Comparison of ENCODE assay signal across 8 cellular contexts in genomic region chr3:108100906-108101305, GRCh38. TPM values are rescaled to one million over a fixed set of nuclear protein-coding genes. Genes with fewer than 3 reads are reported as not detected.
A peak's percentile ranks its signal among the peaks of the same experiment; 100 is the strongest.
DNase-seq lines count a peak whose midpoint lies in the region; ATAC-seq and TF ChIP-seq lines count a peak whose summit lies in the region.

No MANE protein-coding gene starts in this region.

- H3K4me1 ChIP-seq in DOHH2 (ENCODE audit: control insufficient read depth, low read length) (peaks cover 35% of the 10 kb centered on the region), prostate gland (replicated peaks) (no peaks in the 10 kb centered on the region)

- no peaks in the 10 kb centered on the region for H4K20me1 ChIP-seq in DOHH2 (ENCODE audit: control insufficient read depth, insufficient read depth, low read depth, low read length)

- TF ChIP-seq CTCF in DOHH2 (IDR thresholded peaks at IDR 0.05; ENCODE audit: low read depth, low read length, poor library complexity, severe bottlenecking) (no peak), prostate gland (IDR thresholded peaks at IDR 0.05) (no peak)

- peak overlapping the region; percentile 51 for H3K4me2 ChIP-seq in DOHH2 (ENCODE audit: low read length)

- H3K9me3 ChIP-seq in DOHH2 (ENCODE audit: control insufficient read depth, insufficient read depth, low read length) (no peaks in the 10 kb centered on the region), prostate gland (no peaks in the 10 kb centered on the region)

- no peaks in the 10 kb centered on the region for H3K27me3 Mint-ChIP-seq in activated T-cell treated with anti-CD3 and anti-CD28 coated beads, Interleukin-2, amount 50 U/mL, for 24 hours

- peak overlapping the region; percentile 82 for H3K27ac Mint-ChIP-seq in activated T-cell treated with anti-CD3 and anti-CD28 coated beads, Interleukin-2, amount 50 U/mL, for 24 hours

- intact Hi-C loops in prostate gland (cut with DNase I), result no loop called here

- H3F3A ChIP-seq in DOHH2 (ENCODE audit: control insufficient read depth, insufficient read depth), result 0 out of 2 replicates have a peak, but pooled peaks cover 3% of the 10 kb centered on the region

- peak overlapping the region; percentile 15 for H3K4me3 ChIP-seq in DOHH2 (ENCODE audit: low read length)
- no peak overlapping the region for H3K4me3 ChIP-seq in prostate gland

- H3K79me2 ChIP-seq in DOHH2 (ENCODE audit: control insufficient read depth, low read length), result no peaks in the 10 kb centered on the region

- no peak for TF ChIP-seq POLR2A in prostate gland (IDR thresholded peaks at IDR 0.05)

- H3K9me3 Mint-ChIP-seq in activated T-cell treated with anti-CD3 and anti-CD28 coated beads, Interleukin-2, amount 50 U/mL, for 24 hours, result no peaks in the 10 kb centered on the region

- H3K27me3 ChIP-seq in DOHH2 (ENCODE audit: control insufficient read depth, low read length), result no peaks in the 10 kb centered on the region
- no peaks in the 10 kb centered on the region for H3K27me3 ChIP-seq in prostate gland (replicated peaks; ENCODE audit: insufficient read depth)

- 64% methylated on average over 2 of the region's 2 CpGs for WGBS in prostate gland

- H3K36me3 ChIP-seq in DOHH2 (ENCODE audit: control insufficient read depth, low read length) (no peaks in the 10 kb centered on the region), prostate gland (no peaks in the 10 kb centered on the region)

- H3K4me3 Mint-ChIP-seq in activated T-cell treated with anti-CD3 and anti-CD28 coated beads, Interleukin-2, amount 50 U/mL, for 24 hours, result peak overlapping the region; percentile 29

- no peaks in the 10 kb centered on the region for H3K36me3 Mint-ChIP-seq in activated T-cell treated with anti-CD3 and anti-CD28 coated beads, Interleukin-2, amount 50 U/mL, for 24 hours (ENCODE audit: low read depth)

- H3K9me2 ChIP-seq in DOHH2 (replicated peaks; ENCODE audit: control insufficient read depth, low read length), result no peaks in the 10 kb centered on the region

- ATAC-seq in GM19468 (IDR thresholded peaks at IDR 0.05; ENCODE audit: extremely low read depth, unreplicated experiment) (peak; percentile 93), HG03460 (IDR thresholded peaks at IDR 0.05; ENCODE audit: unreplicated experiment) (peak; percentile 85)

- H3K4me1 Mint-ChIP-seq in activated T-cell treated with anti-CD3 and anti-CD28 coated beads, Interleukin-2, amount 50 U/mL, for 24 hours (ENCODE audit: low read depth), result peaks cover 62% of the 10 kb centered on the region

- no peak for DNase-seq in activated T-cell treated with anti-CD3 and anti-CD28 coated beads, Interleukin-2, amount 50 U/mL, for 24 hours
- no peak for DNase-seq in NCI-H345 treated with DMSO at 0.1 percent for 48 hours (lab: John Stamatoyannopoulos, UW; ENCODE audit: unreplicated experiment)
- DNase-seq in prostate gland (ENCODE audit: low spot score), result no peak
- no peak for DNase-seq in T1000 (lab: John Stamatoyannopoulos, UW)
- DNase-seq in glomerular visceral epithelial cell (ENCODE audit: extremely low spot score), result no peak

- peak overlapping the region; percentile 26 for H3K27ac ChIP-seq in DOHH2 (ENCODE audit: low read depth, low read length)
- no peak overlapping the region for H3K27ac ChIP-seq in prostate gland

RNA-seq across cellular contexts. Expression of gene CD47, which starts 10.1 kb away (rescaled TPM):
- 100 to 1,000 TPM in 1 of 2 donors, 10 to 100 TPM in 1; 90.1 to 197 TPM for total RNA-seq in prostate gland
